ENCODE assay signal across 38 cellular contexts in genomic region chr19:39566064-39566463, GRCh38. TPM values are rescaled to one million over a fixed set of nuclear protein-coding genes. Genes with fewer than 3 reads are reported as not detected.
"Had no signal": no experiment of that assay in that cellular context is flagged by ENCODE, and none has a peak within 500 bp of the region (broad histone marks: within the 10 kb centered on the region; RNA-seq: fewer than 3 reads in every experiment).

No MANE protein-coding gene starts in this region.

- H3K4me3 Mint-ChIP-seq: activated CD8-positive, alpha-beta T cell treated with anti-CD3 and anti-CD28 coated beads, Interleukin-2, amount 10 ng/mL, durations not matched to agents 7 days and 5 days; activated naive CD4-positive, alpha-beta T cell treated with anti-CD3 and anti-CD28 coated beads, Interleukin-2, amount 50 U/mL, for 24 hours; activated naive CD8-positive, alpha-beta T cell treated with anti-CD3 and anti-CD28 coated beads, Interleukin-2, amount 10 ng/mL, durations not matched to agents 7 days and 5 days; activated T-cell treated with anti-CD3 and anti-CD28 coated beads, Interleukin-2, amount 50 U/mL, for 24 hours had no signal

- H3K4me1 ChIP-seq: Peyer's patch had no signal

- H3K36me3 ChIP-seq: brain microvascular endothelial cell, Peyer's patch, SJSA1, WERI-Rb-1 had no signal

- H3K9ac ChIP-seq: KMS-11 had no signal

- H3K4me2 ChIP-seq: KMS-11 had no signal

- DNase-seq: activated CD4-positive, alpha-beta T cell treated with anti-CD3 and anti-CD28 coated beads for 1 hour; activated CD4-positive, alpha-beta T cell treated with anti-CD3 and anti-CD28 coated beads for 48 hours; activated CD4-positive, alpha-beta T cell treated with anti-CD3 and anti-CD28 coated beads, Interleukin-2, amount 50 U/mL, for 48 hours; activated CD4-positive, CD25-positive, alpha-beta regulatory T cell; activated CD8-positive, alpha-beta T cell treated with anti-CD3 and anti-CD28 coated beads, Interleukin-2, amount 10 ng/mL, durations not matched to agents 7 days and 5 days; activated gamma-delta T cell; activated naive CD4-positive, alpha-beta T cell treated with Interleukin-2 at 50 U/mL for 16 hours; activated naive CD8-positive, alpha-beta T cell treated with anti-CD3 and anti-CD28 coated beads, Interleukin-2, amount 10 ng/mL, durations not matched to agents 7 days and 5 days; activated T-cell treated with anti-CD3 and anti-CD28 coated beads, Interleukin-2, amount 50 U/mL, for 24 hours; amygdala; brain microvascular endothelial cell; central memory CD4-positive, alpha-beta T cell; NCI-H1092 treated with DMSO at 0.1 percent for 48 hours; NCI-H1417 treated with DMSO at 0.1 percent for 48 hours; NCI-H1930; NCI-H2081 treated with DMSO at 0.1 percent for 48 hours; NCI-H226; NCI-H446 treated with DMSO at 0.1 percent for 48 hours; NCI-H524; NCI-H69; NK-92 treated with Interleukin-12 subunit alpha and Interleukin-12 subunit beta, amount 100 ng/mL, for 24 hours; PC-3; Peyer's patch; RPMI8226; SHP77 treated with DMSO at 0.1 percent for 48 hours; SW 1271; T-helper 1 cell; T-helper 2 cell; T1000; WERI-Rb-1 had no signal

- H3K27me3 Mint-ChIP-seq: activated naive CD4-positive, alpha-beta T cell treated with anti-CD3 and anti-CD28 coated beads, Interleukin-2, amount 50 U/mL, for 24 hours had no signal

- H3K9me3 ChIP-seq: Peyer's patch, SJSA1 had no signal

- H3K27ac ChIP-seq: brain microvascular endothelial cell, KMS-11, Peyer's patch, SJSA1, WERI-Rb-1 had no signal

- FAIRE-seq: astrocyte had no signal

- H3K36me3 Mint-ChIP-seq: activated naive CD4-positive, alpha-beta T cell treated with anti-CD3 and anti-CD28 coated beads, Interleukin-2, amount 50 U/mL, for 24 hours; activated naive CD8-positive, alpha-beta T cell treated with anti-CD3 and anti-CD28 coated beads, Interleukin-2, amount 10 ng/mL, durations not matched to agents 7 days and 5 days had no signal

- H3K27ac Mint-ChIP-seq: activated CD8-positive, alpha-beta T cell treated with anti-CD3 and anti-CD28 coated beads, Interleukin-2, amount 10 ng/mL, durations not matched to agents 7 days and 5 days; activated naive CD4-positive, alpha-beta T cell treated with anti-CD3 and anti-CD28 coated beads, Interleukin-2, amount 50 U/mL, for 24 hours; activated naive CD8-positive, alpha-beta T cell treated with anti-CD3 and anti-CD28 coated beads, Interleukin-2, amount 10 ng/mL, durations not matched to agents 7 days and 5 days; activated T-cell treated with anti-CD3 and anti-CD28 coated beads, Interleukin-2, amount 50 U/mL, for 24 hours; activated T-helper 2 cell treated with anti-CD3 and anti-CD28 coated beads, Interferon-gamma antibody, Interleukin-2, Interleukin-4, amounts not matched to agents 10 μg/mL and 5 μg/mL and 100 μg/mL, durations not matched to agents 14 hours and 24 hours and 36 hours had no signal

- ATAC-seq: activated CD8-positive, alpha-beta T cell treated with anti-CD3 and anti-CD28 coated beads, Interleukin-2, amount 10 ng/mL, durations not matched to agents 7 days and 5 days; PC-3 had no signal

- H3K4me3 ChIP-seq: Peyer's patch, SJSA1 had no signal

- H3K9me3 Mint-ChIP-seq: activated naive CD4-positive, alpha-beta T cell treated with anti-CD3 and anti-CD28 coated beads, Interleukin-2, amount 50 U/mL, for 24 hours; activated T-cell treated with anti-CD3 and anti-CD28 coated beads, Interleukin-2, amount 50 U/mL, for 24 hours; activated T-helper 2 cell treated with anti-CD3 and anti-CD28 coated beads, Interferon-gamma antibody, Interleukin-2, Interleukin-4, amounts not matched to agents 10 μg/mL and 5 μg/mL and 100 μg/mL, durations not matched to agents 14 hours and 24 hours and 36 hours had no signal

- H3K27me3 ChIP-seq: brain microvascular endothelial cell, Peyer's patch, SJSA1 had no signal

- H3K4me1 Mint-ChIP-seq: activated naive CD4-positive, alpha-beta T cell treated with anti-CD3 and anti-CD28 coated beads, Interleukin-2, amount 50 U/mL, for 24 hours; activated naive CD8-positive, alpha-beta T cell treated with anti-CD3 and anti-CD28 coated beads, Interleukin-2, amount 10 ng/mL, durations not matched to agents 7 days and 5 days had no signal

RNA-seq across cellular contexts. Expression of gene LGALS13, which starts 36.3 kb away (rescaled TPM):
- total RNA-seq: activated CD8-positive, alpha-beta T cell treated with anti-CD3 and anti-CD28 coated beads, Interleukin-2, amount 10 ng/mL, durations not matched to agents 7 days and 5 days; activated naive CD8-positive, alpha-beta T cell treated with anti-CD3 and anti-CD28 coated beads, Interleukin-2, amount 10 ng/mL, durations not matched to agents 7 days and 5 days; activated T-helper 2 cell treated with anti-CD3 and anti-CD28 coated beads, Interferon-gamma antibody, Interleukin-2, Interleukin-4, amounts not matched to agents 10 μg/mL and 5 μg/mL and 100 μg/mL, durations not matched to agents 14 hours and 24 hours and 36 hours; astrocyte; chondrocyte; M059J; PC-3; Peyer's patch; SJSA1 had no signal
- polyA plus RNA-seq: adipose tissue had no signal

RNA-seq across cellular contexts. Expression of gene SELENOV, which starts 51.1 kb away (rescaled TPM):
- total RNA-seq: activated CD8-positive, alpha-beta T cell treated with anti-CD3 and anti-CD28 coated beads, Interleukin-2, amount 10 ng/mL, durations not matched to agents 7 days and 5 days; activated naive CD8-positive, alpha-beta T cell treated with anti-CD3 and anti-CD28 coated beads, Interleukin-2, amount 10 ng/mL, durations not matched to agents 7 days and 5 days; activated T-helper 2 cell treated with anti-CD3 and anti-CD28 coated beads, Interferon-gamma antibody, Interleukin-2, Interleukin-4, amounts not matched to agents 10 μg/mL and 5 μg/mL and 100 μg/mL, durations not matched to agents 14 hours and 24 hours and 36 hours; astrocyte; chondrocyte; M059J; PC-3; Peyer's patch; SJSA1 had no signal
- polyA plus RNA-seq: adipose tissue had no signal
